8 cellular contexts compared by ENCODE assay signal in the genomic region with DNA sequence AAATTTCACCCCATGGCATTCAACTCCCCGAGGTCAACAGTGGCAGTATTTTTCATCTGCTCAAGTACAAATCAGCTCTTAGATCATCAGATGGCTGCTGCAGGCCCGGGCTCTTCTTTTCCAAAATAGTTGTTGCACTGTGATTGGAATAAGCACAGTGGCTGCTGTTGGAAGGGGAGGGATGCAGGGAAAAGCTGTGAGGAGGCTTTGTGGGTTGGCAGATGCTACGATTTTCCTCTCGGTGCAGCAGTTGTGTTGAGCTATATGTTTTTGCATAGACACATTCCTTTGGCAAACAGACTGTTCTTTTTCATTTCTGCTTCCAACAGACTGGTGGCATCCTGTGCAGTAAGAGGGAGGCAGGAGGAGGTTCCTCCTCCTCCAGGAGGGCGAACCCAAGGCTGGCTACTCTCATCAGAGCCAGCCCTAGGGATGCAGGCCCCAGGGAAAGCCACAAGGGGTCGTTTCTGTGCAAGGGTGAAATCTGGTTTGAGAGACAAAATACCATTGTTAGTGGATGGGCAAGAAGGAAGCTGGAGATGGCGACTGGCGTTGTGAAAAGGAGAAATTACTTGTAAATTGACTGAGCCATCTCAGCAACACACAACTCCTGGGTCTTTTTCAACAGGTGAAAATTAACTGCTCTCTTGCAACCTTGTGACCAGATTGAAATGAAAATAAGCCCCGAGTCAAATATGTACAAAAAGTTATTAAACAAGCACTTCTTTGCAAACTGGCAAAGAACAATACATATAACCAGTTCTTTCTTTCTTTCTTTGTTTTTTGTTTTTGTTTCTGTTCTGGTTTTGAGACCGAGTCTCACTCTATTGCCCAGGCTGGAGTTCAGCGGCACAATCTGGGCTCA. TPM values are rescaled to one million over a fixed set of nuclear protein-coding genes. Genes with fewer than 3 reads are reported as not detected.
DNase-seq lines count a peak whose midpoint lies in the region; ATAC-seq and TF ChIP-seq lines count a peak whose summit lies in the region.

No MANE protein-coding gene starts in this region.

- H3K4me2 ChIP-seq in HCT116 (ENCODE audit: low read length), result peak overlapping the region; percentile 48

- POLR2A ChIA-PET in HCT116 (lab: Charles Lee), result no interaction called here
- POLR2A ChIA-PET in activated CD4-positive, alpha-beta T cell treated with anti-CD3 and anti-CD28 coated beads, Interleukin-2, amount 10 ng/mL, durations not matched to agents 7 days and 5 days (lab: Charles Lee), result no interaction called here

- no peak overlapping the region for H3K27ac ChIP-seq in HCT116 (ENCODE audit: low read depth, low read length)
- no peak overlapping the region for H3K27ac ChIP-seq in coronary artery

- intact Hi-C loops in Calu3 (cut with micrococcal nuclease; ENCODE audit: unreplicated experiment), result loop anchor here (1.0 kb wide), 1 partner anchor 152 kb away; no protein-coding TSS in a partner anchor
- intact Hi-C loops in HCT116 (cut with micrococcal nuclease), result loop anchor here (1.0 kb wide), 3 partner anchors 49 to 425 kb away; no protein-coding TSS in a partner anchor
- intact Hi-C loops in lower leg skin (cut with DNase I; ENCODE audit: low total_unique reads), result no loop called here

- H3K9ac ChIP-seq in HCT116 (ENCODE audit: low read length), result no peak overlapping the region

- no peaks in the 10 kb centered on the region for H3K4me1 Mint-ChIP-seq in Calu3 (ENCODE audit: low read depth, unreplicated experiment)
- peaks cover 6% of the 10 kb centered on the region for H3K4me1 Mint-ChIP-seq in activated CD4-positive, alpha-beta T cell treated with anti-CD3 and anti-CD28 coated beads, Interleukin-2, amount 10 ng/mL, durations not matched to agents 7 days and 5 days

- H2AFZ ChIP-seq in HCT116 (ENCODE audit: low read depth, low read length, poor library complexity, severe bottlenecking), result peak overlapping the region; percentile 99

- BruUV-seq in Calu3 (replicated peaks; lab: Mats Ljungman, UMichigan) (no TSS peak), HCT116 (replicated peaks; lab: Mats Ljungman, UMichigan) (no TSS peak)

- peak; percentile 99 for ATAC-seq in HCT116
- ATAC-seq in GM18870 (IDR thresholded peaks at IDR 0.05; ENCODE audit: unreplicated experiment), result no peak

- RAD21 ChIA-PET in HCT116 (lab: Charles Lee; ENCODE audit: low non-redundant PET in 1 of 2, low total read pairs in 2 of 2, uncharacterized antibody in 2 of 2, unreplicated experiment in 2 of 2), result interaction anchor here (0.6 to 0.9 kb wide), 5 partner anchors 52 to 224 kb away, joined by 3 to 4 read pairs (median 3); no protein-coding TSS in a partner anchor

- peaks cover 3 to 19% of the 10 kb centered on the region in 2 experiments; a peak in 3 of 4 replicates for H3K4me1 ChIP-seq in HCT116 (ENCODE audit: control insufficient read depth in 1 of 2, insufficient read depth in 2 of 2, low read length in 2 of 2)

- TF ChIP-seq CTCF in Calu3 (IDR thresholded peaks at IDR 0.05; ENCODE audit: unreplicated experiment) (peak; percentile 65), HCT116 (IDR thresholded peaks at IDR 0.05 in 2 of 3, conservative IDR thresholded peaks at IDR 0.05 in 1 of 3; ENCODE audit: borderline replicate concordance in 1 of 3, insufficient read depth in 1 of 3, low read depth in 2 of 3, low read length in 2 of 3) (peak; percentile 90 to 95 (median 92)), coronary artery (IDR thresholded peaks at IDR 0.05) (peak; percentile 69), lower leg skin (IDR thresholded peaks at IDR 0.05) (no peak)

- H3K27me3 Mint-ChIP-seq in Calu3 (ENCODE audit: unreplicated experiment), result peaks cover 6% of the 10 kb centered on the region
- H3K27me3 Mint-ChIP-seq in activated CD4-positive, alpha-beta T cell treated with anti-CD3 and anti-CD28 coated beads, Interleukin-2, amount 10 ng/mL, durations not matched to agents 7 days and 5 days, result peaks cover 1% of the 10 kb centered on the region

- WGBS in lower leg skin, 2 donors, result 33 to 36% methylated on average over 11 of the region's 11 CpGs

- H3K9me2 ChIP-seq in HCT116 (ENCODE audit: insufficient read depth), result no peaks in the 10 kb centered on the region

- TF ChIP-seq POLR2A in HCT116 (IDR thresholded peaks at IDR 0.05; ENCODE audit: borderline replicate concordance, extremely low read depth, insufficient read depth, insufficient read length) (no peak), lower leg skin (IDR thresholded peaks at IDR 0.05) (no peak)

- H3K79me2 ChIP-seq in HCT116 (ENCODE audit: insufficient read depth, low read length), result no peaks in the 10 kb centered on the region

- H3K36me3 ChIP-seq in HCT116 (ENCODE audit: control insufficient read depth in 1 of 2, insufficient read depth in 2 of 2, low read length in 2 of 2), result no peaks in the 10 kb centered on the region

- peak; percentile 70 for DNase-seq in Calu3
- DNase-seq in HCT116 (ENCODE audit: low read depth, low spot score), result peak; percentile 64
- DNase-seq in NCI-H345 (lab: John Stamatoyannopoulos, UW), result peak; percentile 54
- DNase-seq in activated CD4-positive, alpha-beta T cell treated with anti-CD3 and anti-CD28 coated beads, Interleukin-2, amount 10 ng/mL, durations not matched to agents 7 days and 5 days, result peak; percentile 49
- no peak for DNase-seq in coronary artery (ENCODE audit: low spot score)
- peak; percentile 30 to 88 for DNase-seq in lower leg skin (ENCODE audit: low spot score in 2 of 2)
- peak; percentile 27 to 46 (median 37) for DNase-seq in stimulated activated CD4-positive, alpha-beta T cell treated with anti-CD3 and anti-CD28 coated beads, TNF-alpha, amount 100 ng/mL, for 48 hours (ENCODE audit: low read depth in 3 of 3)

- CTCF ChIA-PET in Calu3 (lab: Charles Lee), result interaction anchor here (0.5 to 2.0 kb wide), 11 partner anchors 11 to 1290 kb away, joined by 3 to 21 read pairs (median 4); no protein-coding TSS in a partner anchor
- CTCF ChIA-PET in HCT116 (lab: Charles Lee), result interaction anchor here (0.6 to 3.2 kb wide), 25 partner anchors 10 to 429 kb away, joined by 3 to 35 read pairs (median 4); a partner anchor contains a TSS
- CTCF ChIA-PET in activated CD4-positive, alpha-beta T cell treated with anti-CD3 and anti-CD28 coated beads, Interleukin-2, amount 10 ng/mL, durations not matched to agents 7 days and 5 days (lab: Charles Lee), result interaction anchor here (0.6 to 2.5 kb wide), 15 partner anchors 10 to 224 kb away, joined by 3 to 14 read pairs (median 5); no protein-coding TSS in a partner anchor

- H4K20me1 ChIP-seq in HCT116 (ENCODE audit: insufficient read depth), result no peaks in the 10 kb centered on the region

- no peaks in the 10 kb centered on the region for H3K27me3 ChIP-seq in HCT116 (ENCODE audit: insufficient read depth, low read length)

- peak; percentile 90 for TF ChIP-seq RAD21 in HCT116 (IDR thresholded peaks at IDR 0.05; ENCODE audit: low read depth)

- H3K4me3 ChIP-seq in HCT116 (replicated peaks in 1 of 2; ENCODE audit: low read depth in 1 of 2, low read length in 2 of 2), result no peak overlapping the region
- H3K4me3 ChIP-seq in coronary artery, result no peak overlapping the region
- no peak overlapping the region for H3K4me3 ChIP-seq in lower leg skin (ENCODE audit: low read depth, poor library complexity, severe bottlenecking)

- H3K27ac Mint-ChIP-seq in Calu3 (ENCODE audit: unreplicated experiment), result no peak overlapping the region
- no peak overlapping the region for H3K27ac Mint-ChIP-seq in activated CD4-positive, alpha-beta T cell treated with anti-CD3 and anti-CD28 coated beads, Interleukin-2, amount 10 ng/mL, durations not matched to agents 7 days and 5 days

- no peaks in the 10 kb centered on the region for H3K9me3 Mint-ChIP-seq in Calu3 (ENCODE audit: low read depth, unreplicated experiment)
- H3K9me3 Mint-ChIP-seq in activated CD4-positive, alpha-beta T cell treated with anti-CD3 and anti-CD28 coated beads, Interleukin-2, amount 10 ng/mL, durations not matched to agents 7 days and 5 days, result no peaks in the 10 kb centered on the region

- H3K4me3 Mint-ChIP-seq in Calu3 (ENCODE audit: low read depth, unreplicated experiment), result no peak overlapping the region
- no peak overlapping the region for H3K4me3 Mint-ChIP-seq in activated CD4-positive, alpha-beta T cell treated with anti-CD3 and anti-CD28 coated beads, Interleukin-2, amount 10 ng/mL, durations not matched to agents 7 days and 5 days

- H3K9me3 ChIP-seq in HCT116 (ENCODE audit: control insufficient read depth in 1 of 2, insufficient read depth in 1 of 2, low read depth in 1 of 2, low read length in 2 of 2), result no peaks in the 10 kb centered on the region

- H3K36me3 Mint-ChIP-seq in Calu3 (ENCODE audit: insufficient read depth, unreplicated experiment), result no peaks in the 10 kb centered on the region
- no peaks in the 10 kb centered on the region for H3K36me3 Mint-ChIP-seq in activated CD4-positive, alpha-beta T cell treated with anti-CD3 and anti-CD28 coated beads, Interleukin-2, amount 10 ng/mL, durations not matched to agents 7 days and 5 days (ENCODE audit: low read depth)

TF ChIP-seq in HCT116, 20 proteins besides CTCF, POLR2A, EP300 and RAD21:
- TF ChIP-seq, protein P1, sequence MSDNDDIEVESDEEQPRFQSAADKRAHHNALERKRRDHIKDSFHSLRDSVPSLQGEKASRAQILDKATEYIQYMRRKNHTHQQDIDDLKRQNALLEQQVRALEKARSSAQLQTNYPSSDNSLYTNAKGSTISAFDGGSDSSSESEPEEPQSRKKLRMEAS (IDR thresholded peaks at IDR 0.05), result no peak
- TF ChIP-seq JUND (IDR thresholded peaks at IDR 0.05) (no peak), EZH2phosphoT487 (IDR thresholded peaks at IDR 0.05; ENCODE audit: borderline replicate concordance) (no peak), EGR1 (IDR thresholded peaks at IDR 0.05; ENCODE audit: low read depth) (no peak), YY1 (IDR thresholded peaks at IDR 0.05; ENCODE audit: extremely low read depth, insufficient replicate concordance, low read depth, low read length) (peak; percentile 11), CEBPB (IDR thresholded peaks at IDR 0.05; ENCODE audit: low read depth) (no peak), ZNF274 (IDR thresholded peaks at IDR 0.05; ENCODE audit: low read depth, low read length) (no peak)
TF ChIP-seq in HCT116: peak in this region for 1.

RNA-seq across cellular contexts. Expression of a gene that starts 26.6 kb away (rescaled TPM):
- total RNA-seq in Calu3 (2022) (46.0 and 74.9 TPM in 2 replicates), HCT116 (2021; ENCODE audit: unreplicated experiment) (40.3 TPM), lower leg skin (10 to 100 TPM; 14.2 to 58.4 (median 35.6) TPM)
- polyA plus RNA-seq in HCT116 (2012), result 13.2 and 15.9 TPM in 2 replicates
- total RNA-seq in activated CD4-positive, alpha-beta T cell treated with anti-CD3 and anti-CD28 coated beads, Interleukin-2, amount 10 ng/mL, durations not matched to agents 7 days and 5 days, result 10 to 100 TPM; 15.2 to 15.8 TPM

Comparison
In these comparisons a context has a peak if more than half of its experiments do, and no peak if none do; other contexts are left out.
1. CTCF ChIP-seq: peak in Calu3 (single experiment), HCT116 (3 of 3) and coronary artery (single experiment); none in lower leg skin (0 of 3).